Comparison of ENCODE assay signal across 8 cellular contexts in genomic region chr10:124916585-124917167, GRCh38. TPM values are rescaled to one million over a fixed set of nuclear protein-coding genes. Genes with fewer than 3 reads are reported as not detected.
A peak's percentile ranks its signal among the peaks of the same experiment; 100 is the strongest.
DNase-seq lines count a peak whose midpoint lies in the region; ATAC-seq and TF ChIP-seq lines count a peak whose summit lies in the region.

No MANE protein-coding gene starts in this region.

- no peaks in the 10 kb centered on the region for H3K9me3 ChIP-seq in right atrium auricular region
- no peaks in the 10 kb centered on the region for H3K9me3 ChIP-seq in prostate gland

- TF ChIP-seq POLR2A in GM15510 (IDR thresholded peaks at IDR 0.05; ENCODE audit: borderline replicate concordance, extremely low read depth, insufficient read length) (peak; percentile 94), prostate gland (IDR thresholded peaks at IDR 0.05) (peak; percentile 97)

- H3K4me3 ChIP-seq in right atrium auricular region = peak overlapping the region; percentile 75 to 83
- H3K4me3 ChIP-seq in prostate gland = peak overlapping the region; percentile 83 to 95
- H3K4me3 ChIP-seq in urinary bladder (ENCODE audit: low read depth, low read length) = peak overlapping the region; percentile 99

- no peaks in the 10 kb centered on the region for H3K9me3 Mint-ChIP-seq in T-helper 1 cell treated with Interleukin-12 subunit alpha and Interleukin-12 subunit beta and Interleukin-4 antibody, amounts not matched to agents 30 μg/mL and 1 μg/mL, for 36 hours

- H3K4me1 Mint-ChIP-seq in T-helper 1 cell treated with Interleukin-12 subunit alpha and Interleukin-12 subunit beta and Interleukin-4 antibody, amounts not matched to agents 30 μg/mL and 1 μg/mL, for 36 hours (ENCODE audit: low read depth) = peaks cover 30% of the 10 kb centered on the region

- peak overlapping the region; percentile 95 for H3K27ac Mint-ChIP-seq in T-helper 1 cell treated with Interleukin-12 subunit alpha and Interleukin-12 subunit beta and Interleukin-4 antibody, amounts not matched to agents 30 μg/mL and 1 μg/mL, for 36 hours

- intact Hi-C loops in prostate gland (cut with DNase I) = loop anchor here (5.0 to 10.0 kb wide), 2 partner anchors 146 to 238 kb away; no protein-coding TSS in a partner anchor

- peak in 1 of 2 donors; percentile 14 for TF ChIP-seq CTCF in right atrium auricular region (IDR thresholded peaks at IDR 0.05)
- peak in 2 of 4 experiments; percentile 8 to 29 for TF ChIP-seq CTCF in prostate gland (IDR thresholded peaks at IDR 0.05)

- 0% methylated on average over 68 of the region's 82 CpGs for WGBS in prostate gland
- under 1% methylated on average over 82 of the region's 82 CpGs for WGBS in urinary bladder

- ATAC-seq in HG02870 (IDR thresholded peaks at IDR 0.05; ENCODE audit: unreplicated experiment) = peak; percentile 94

- peaks cover 11% of the 10 kb centered on the region for H3K27me3 Mint-ChIP-seq in T-helper 1 cell treated with Interleukin-12 subunit alpha and Interleukin-12 subunit beta and Interleukin-4 antibody, amounts not matched to agents 30 μg/mL and 1 μg/mL, for 36 hours (ENCODE audit: low read depth)

- H3K4me1 ChIP-seq in right atrium auricular region (peaks cover 0 to 45% of the 10 kb centered on the region in 2 donors), prostate gland (replicated peaks) (peaks cover 6% of the 10 kb centered on the region), urinary bladder (ENCODE audit: insufficient read depth) (no peaks in the 10 kb centered on the region)

- H3K27ac ChIP-seq in angular gyrus (ENCODE audit: low read depth, low read length) = peak overlapping the region; percentile 88
- peak overlapping the region; percentile 97 to 98 for H3K27ac ChIP-seq in right atrium auricular region
- H3K27ac ChIP-seq in prostate gland = peak overlapping the region; percentile 98
- H3K27ac ChIP-seq in urinary bladder (ENCODE audit: low read depth) = peak overlapping the region; percentile 100

- no peaks in the 10 kb centered on the region for H3K36me3 Mint-ChIP-seq in T-helper 1 cell treated with Interleukin-12 subunit alpha and Interleukin-12 subunit beta and Interleukin-4 antibody, amounts not matched to agents 30 μg/mL and 1 μg/mL, for 36 hours (ENCODE audit: low read depth)

- DNase-seq in NCI-H146 (lab: John Stamatoyannopoulos, UW) = peak; percentile 95
- peak; percentile 99 for DNase-seq in right atrium auricular region (ENCODE audit: low spot score)
- peak; percentile 98 for DNase-seq in prostate gland (ENCODE audit: low spot score)

- no peaks in the 10 kb centered on the region for H3K36me3 ChIP-seq in right atrium auricular region
- H3K36me3 ChIP-seq in prostate gland = no peaks in the 10 kb centered on the region
- H3K36me3 ChIP-seq in urinary bladder (ENCODE audit: insufficient read depth) = no peaks in the 10 kb centered on the region

- no peaks in the 10 kb centered on the region for H3K27me3 ChIP-seq in right atrium auricular region
- no peaks in the 10 kb centered on the region for H3K27me3 ChIP-seq in prostate gland (replicated peaks; ENCODE audit: insufficient read depth)

- H3K4me3 Mint-ChIP-seq in T-helper 1 cell treated with Interleukin-12 subunit alpha and Interleukin-12 subunit beta and Interleukin-4 antibody, amounts not matched to agents 30 μg/mL and 1 μg/mL, for 36 hours = peak overlapping the region; percentile 91

RNA-seq across cellular contexts. Expression of gene ZRANB1, which starts 25.2 kb away (rescaled TPM):
- total RNA-seq in right atrium auricular region (10 to 100 TPM; 24.1 to 24.9 TPM), prostate gland (10 to 100 TPM; 17.9 to 28.7 TPM), urinary bladder (53.0 TPM)
- polyA plus RNA-seq in urinary bladder = 17.6 TPM

Comparison
In these comparisons a context has a peak if more than half of its experiments do, and no peak if none do; other contexts are left out.
1. Peak in every context shown above with its lines: DNase-seq, ATAC-seq, H3K4me3 ChIP-seq and H3K27ac ChIP-seq.